Comparison of ENCODE assay signal across 20 cellular contexts in genomic region chr5:82057051-82057450, GRCh38.
DNase-seq lines count a peak whose midpoint lies in the region; ATAC-seq and TF ChIP-seq lines count a peak whose summit lies in the region.
"Had no signal": no experiment of that assay in that cellular context is flagged by ENCODE, and none has a peak within 500 bp of the region (broad histone marks: within the 10 kb centered on the region; RNA-seq: fewer than 3 reads in every experiment).

No MANE protein-coding gene starts in this region.

- no peaks in the 10 kb centered on the region for H4K20me1 ChIP-seq in KMS-11 (ENCODE audit: insufficient read depth)
- H4K20me1 ChIP-seq: BLaER1 treated with 17β-estradiol and CSF1 and Interleukin-3, amounts not matched to agents 10 nM and 100 nM had no signal

- POLR2A ChIA-PET in AG04449 (lab: Yijun Ruan, JAX) = no interaction called here

- DNase-seq in AG04449 (ENCODE audit: low read depth, low spot score) = peak; percentile 10
- peak; percentile 17 for DNase-seq in astrocyte of the spinal cord (ENCODE audit: low read depth, low spot score)
- DNase-seq in kidney tubule cell (ENCODE audit: low spot score) = peak; percentile 15
- DNase-seq in stimulated activated naive CD8-positive, alpha-beta T cell treated with anti-CD3 and anti-CD28 coated beads, Interleukin-15, Interleukin-2, amounts not matched to agents 100 U/mL and 50 U/mL, for 24 hours = no peak
- DNase-seq in NCI-H82 (lab: John Stamatoyannopoulos, UW) = no peak
- DNase-seq in NCI-H2171 treated with DMSO at 0.1 percent for 48 hours (lab: John Stamatoyannopoulos, UW) = no peak
- DNase-seq: Calu3; CD8-positive, alpha-beta T cell; DMS 273 treated with DMSO at 0.1 percent for 48 hours; DMS53; GDM1; GOT3; H7; HFFc6 had no signal

- H3K4me3 ChIP-seq in AG04449 (ENCODE audit: low read depth, low read length) (no peak overlapping the region), KMS-11 (IDR thresholded peaks at IDR 0.05; ENCODE audit: insufficient read depth, low read depth, low read length) (no peak overlapping the region), astrocyte of the spinal cord (ENCODE audit: low read depth, low read length) (no peak overlapping the region)
- H3K4me3 ChIP-seq: A549; BLaER1 treated with 17β-estradiol and CSF1 and Interleukin-3, amounts not matched to agents 10 nM and 100 nM had no signal

- no peaks in the 10 kb centered on the region for H3K79me2 ChIP-seq in KMS-11 (ENCODE audit: insufficient read depth, low read depth)

- TF ChIP-seq CTCF in AG04449 (IDR thresholded peaks at IDR 0.05; ENCODE audit: insufficient read depth, low read length, missing control alignments) (no peak), KMS-11 (conservative IDR thresholded peaks at IDR 0.05; ENCODE audit: low read depth, low read length) (no peak), astrocyte of the spinal cord (IDR thresholded peaks at IDR 0.05; ENCODE audit: low read depth, low read length) (no peak)

- no peak overlapping the region for H2AFZ ChIP-seq in KMS-11 (ENCODE audit: low read depth)

- no peaks in the 10 kb centered on the region for H3K27me3 ChIP-seq in KMS-11 (ENCODE audit: insufficient read depth, low read depth)
- H3K27me3 ChIP-seq: BLaER1 treated with 17β-estradiol and CSF1 and Interleukin-3, amounts not matched to agents 10 nM and 100 nM had no signal

- no peaks in the 10 kb centered on the region for H3K36me3 ChIP-seq in KMS-11 (ENCODE audit: insufficient read depth)
- H3K36me3 ChIP-seq: BLaER1 treated with 17β-estradiol and CSF1 and Interleukin-3, amounts not matched to agents 10 nM and 100 nM had no signal

- peaks cover 78% of the 10 kb centered on the region for H3K4me1 ChIP-seq in KMS-11 (ENCODE audit: low read depth, poor library complexity, severe bottlenecking)
- H3K4me1 ChIP-seq: A549 had no signal

- no peak overlapping the region for H3K9ac ChIP-seq in KMS-11
- H3K9ac ChIP-seq: BLaER1 treated with 17β-estradiol and CSF1 and Interleukin-3, amounts not matched to agents 10 nM and 100 nM had no signal

- in situ Hi-C loops in astrocyte of the spinal cord (cut with HindIII; ENCODE audit: low sequenced_read_pairs) = no loop called here

- no peak for ATAC-seq in stimulated activated naive CD8-positive, alpha-beta T cell treated with anti-CD3 and anti-CD28 coated beads, Interleukin-15, Interleukin-2, amounts not matched to agents 100 U/mL and 50 U/mL, for 24 hours
- ATAC-seq: A549; CD8-positive, alpha-beta T cell; HCT116 had no signal

- H3K4me2 ChIP-seq in KMS-11 = peak overlapping the region; percentile 76
- H3K4me2 ChIP-seq: A549; BLaER1 treated with 17β-estradiol and CSF1 and Interleukin-3, amounts not matched to agents 10 nM and 100 nM had no signal

- no peak overlapping the region for H3K27ac ChIP-seq in KMS-11
- H3K27ac ChIP-seq: 22Rv1; A549; BLaER1 treated with 17β-estradiol and CSF1 and Interleukin-3, amounts not matched to agents 10 nM and 100 nM; HL-60 had no signal

- CTCF ChIA-PET in AG04449 (lab: Yijun Ruan, JAX) = no interaction called here

Comparison
In these comparisons a context has a peak if more than half of its experiments do, and no peak if none do; other contexts are left out.
1. DNase-seq: peak in AG04449 (single experiment), astrocyte of the spinal cord (single experiment) and kidney tubule cell (single experiment); none in stimulated activated naive CD8-positive, alpha-beta T cell treated with anti-CD3 and anti-CD28 coated beads, Interleukin-15, Interleukin-2, amounts not matched to agents 100 U/mL and 50 U/mL, for 24 hours (single experiment), NCI-H82 (single experiment) and NCI-H2171 treated with DMSO at 0.1 percent for 48 hours (single experiment).